Comparison of ENCODE assay signal across 8 cellular contexts in genomic region chr4:2793578-2793919, GRCh38. TPM values are rescaled to one million over a fixed set of nuclear protein-coding genes. Genes with fewer than 3 reads are reported as not detected.
A peak's percentile ranks its signal among the peaks of the same experiment; 100 is the strongest.
DNase-seq lines count a peak whose midpoint lies in the region; ATAC-seq and TF ChIP-seq lines count a peak whose summit lies in the region.

No MANE protein-coding gene starts in this region.

- H3K4me3 ChIP-seq in GM12865 (ENCODE audit: low read depth, low read length) (peak overlapping the region; percentile 56), SJCRH30 (peak overlapping the region; percentile 45), mammary epithelial cell (replicated peaks in 1 of 3; ENCODE audit: insufficient read depth in 1 of 3, low read depth in 2 of 3, low read length in 3 of 3) (peak overlapping the region; percentile 15 to 42 (median 30)), liver (ENCODE audit: low read depth in 1 of 3, low read length in 3 of 3) (peak overlapping the region; percentile 75 to 80 (median 79))

- no TSS peak for BruUV-seq in mammary epithelial cell (replicated peaks; lab: Mats Ljungman, UMichigan)

- H2AFZ ChIP-seq in mammary epithelial cell (ENCODE audit: low read depth, low read length): peak overlapping the region; percentile 32

- H3K36me3 ChIP-seq in SJCRH30 (no peaks in the 10 kb centered on the region), mammary epithelial cell (ENCODE audit: insufficient read depth, low read length) (no peaks in the 10 kb centered on the region), liver (ENCODE audit: control insufficient read depth in 4 of 4, insufficient read depth in 3 of 4, low read depth in 1 of 4, low read length in 3 of 4) (no peaks in the 10 kb centered on the region)

- DNase-seq in GM12865 (ENCODE audit: low read depth) (peak; percentile 11), SJCRH30 (peak in 1 of 2 experiments; percentile 12), mammary epithelial cell (no peak), NCI-H2029 treated with DMSO at 0.1 percent for 48 hours (lab: John Stamatoyannopoulos, UW) (no peak)
- peak in 1 of 2 donors; percentile 49 for DNase-seq in stimulated activated naive CD8-positive, alpha-beta T cell treated with anti-CD3 and anti-CD28 coated beads, Interleukin-15, amount 100 ng/mL, for 72 hours

- CTCF ChIA-PET in mammary epithelial cell (lab: Charles Lee; ENCODE audit: low non-redundant PET): no interaction called here

- peak; percentile 10 for ATAC-seq in stimulated activated naive CD8-positive, alpha-beta T cell treated with anti-CD3 and anti-CD28 coated beads, Interleukin-15, amount 100 ng/mL, for 72 hours
- ATAC-seq in HG03571 (IDR thresholded peaks at IDR 0.05; ENCODE audit: unreplicated experiment) (no peak), HG03439 (IDR thresholded peaks at IDR 0.05; ENCODE audit: unreplicated experiment) (no peak)

- TF ChIP-seq CTCF in GM12865 (IDR thresholded peaks at IDR 0.05; ENCODE audit: insufficient read depth, low read depth, low read length, missing control alignments): no peak
- TF ChIP-seq CTCF in mammary epithelial cell (conservative IDR thresholded peaks at IDR 0.05 in 1 of 2, IDR thresholded peaks at IDR 0.05 in 1 of 2; ENCODE audit: extremely low read depth in 1 of 2, insufficient read depth in 1 of 2, low read depth in 1 of 2, low read length in 2 of 2): no peak
- no peak for TF ChIP-seq CTCF in liver (IDR thresholded peaks at IDR 0.05; ENCODE audit: low read depth, low read length, missing input control)

- H3K27me3 ChIP-seq in SJCRH30: no peaks in the 10 kb centered on the region
- H3K27me3 ChIP-seq in mammary epithelial cell (ENCODE audit: insufficient read depth, low read length): no peaks in the 10 kb centered on the region
- no peaks in the 10 kb centered on the region for H3K27me3 ChIP-seq in liver (ENCODE audit: control insufficient read depth in 4 of 4, insufficient read depth in 4 of 4, low read length in 3 of 4)

- H3K4me1 Mint-ChIP-seq in stimulated activated naive CD8-positive, alpha-beta T cell treated with anti-CD3 and anti-CD28 coated beads, Interleukin-15, amount 100 ng/mL, for 72 hours: peaks cover 81% of the 10 kb centered on the region

- H3K4me1 ChIP-seq in SJCRH30 (peaks cover 28% of the 10 kb centered on the region), mammary epithelial cell (ENCODE audit: insufficient read depth, low read length) (peaks cover 21% of the 10 kb centered on the region), liver (ENCODE audit: control insufficient read depth in 4 of 4, insufficient read depth in 4 of 4, low read length in 3 of 4) (peaks cover 57 to 86% (median 77%) of the 10 kb centered on the region in 4 donors)

- H3K27ac ChIP-seq in SJCRH30: no peak overlapping the region
- H3K27ac ChIP-seq in mammary epithelial cell (ENCODE audit: insufficient read depth, low read depth, low read length): no peak overlapping the region
- peak overlapping the region; percentile 90 to 96 for H3K27ac ChIP-seq in liver (ENCODE audit: low read depth in 1 of 2, low read length in 2 of 2)

- 29% methylated on average over 7 of the region's 24 CpGs for WGBS in mammary epithelial cell (ENCODE audit: low coverage, missing lambda C conversion rate)
- 1% methylated on average over 24 of the region's 24 CpGs for WGBS in liver

- peak overlapping the region; percentile 81 for H3K4me2 ChIP-seq in mammary epithelial cell (ENCODE audit: insufficient read depth, low read depth, low read length)

- dilution Hi-C loops in mammary epithelial cell (cut with HindIII; ENCODE audit: low sequenced_read_pairs): no loop called here

- H3K27me3 Mint-ChIP-seq in stimulated activated naive CD8-positive, alpha-beta T cell treated with anti-CD3 and anti-CD28 coated beads, Interleukin-15, amount 100 ng/mL, for 72 hours: no peaks in the 10 kb centered on the region

- in situ Hi-C loops in mammary epithelial cell (cut with MboI; ENCODE audit: low sequenced_read_pairs in 2 of 2): no loop called here

- H3K9me3 ChIP-seq in SJCRH30 (replicated peaks) (no peaks in the 10 kb centered on the region), mammary epithelial cell (replicated peaks; ENCODE audit: insufficient read depth, low read length) (no peaks in the 10 kb centered on the region), liver (ENCODE audit: control insufficient read depth in 4 of 4, low read length in 3 of 4) (no peaks in the 10 kb centered on the region)

- no peak for TF ChIP-seq RAD21 in liver (IDR thresholded peaks at IDR 0.05)

- no peak overlapping the region for H3K9ac ChIP-seq in mammary epithelial cell (ENCODE audit: insufficient read depth, low read length)
- peak overlapping the region; percentile 36 to 88 for H3K9ac ChIP-seq in liver (ENCODE audit: low read depth in 1 of 2, low read length in 2 of 2)

- peak overlapping the region; percentile 90 for H3K4me3 Mint-ChIP-seq in stimulated activated naive CD8-positive, alpha-beta T cell treated with anti-CD3 and anti-CD28 coated beads, Interleukin-15, amount 100 ng/mL, for 72 hours

- H3K9me3 Mint-ChIP-seq in stimulated activated naive CD8-positive, alpha-beta T cell treated with anti-CD3 and anti-CD28 coated beads, Interleukin-15, amount 100 ng/mL, for 72 hours: no peaks in the 10 kb centered on the region

- H3K79me2 ChIP-seq in mammary epithelial cell (ENCODE audit: insufficient read depth, low read length): no peaks in the 10 kb centered on the region

- H4K20me1 ChIP-seq in mammary epithelial cell (ENCODE audit: insufficient read depth, low read length): no peaks in the 10 kb centered on the region

- peak overlapping the region; percentile 89 to 96 for H3K27ac Mint-ChIP-seq in stimulated activated naive CD8-positive, alpha-beta T cell treated with anti-CD3 and anti-CD28 coated beads, Interleukin-15, amount 100 ng/mL, for 72 hours

- intact Hi-C loops in mammary epithelial cell (cut with micrococcal nuclease): no loop called here

TF ChIP-seq in liver, 16 proteins besides CTCF, POLR2A, EP300 and RAD21:
- TF ChIP-seq NR2F2 (IDR thresholded peaks at IDR 0.05) (peak; percentile 6), FOXA1 (IDR thresholded peaks at IDR 0.05) (no peak)

RNA-seq across cellular contexts. Expression of gene SH3BP2, which starts 0.7 kb away (rescaled TPM):
- 22.0 and 28.1 TPM in 2 replicates for total RNA-seq in SJCRH30 (2014; rRNA removed; shearing (Covaris generic))
- total RNA-seq in mammary epithelial cell: 10 to 100 TPM; 14.4 to 26.7 TPM
- 8.4 TPM for polyA plus RNA-seq in mammary epithelial cell
- polyA minus RNA-seq in mammary epithelial cell: 12.4 TPM
- total RNA-seq in liver: 10 to 100 TPM; 17.9 to 80.2 TPM
- 10 to 100 TPM; 22.6 to 54.4 TPM for polyA plus RNA-seq in liver

RNA-seq across cellular contexts. Expression of gene TNIP2, which starts 37.4 kb away (rescaled TPM):
- 25.8 and 28.8 TPM in 2 replicates for total RNA-seq in SJCRH30 (2014; rRNA removed; shearing (Covaris generic))
- 10 to 100 TPM; 21.8 to 32.5 TPM for total RNA-seq in mammary epithelial cell
- polyA plus RNA-seq in mammary epithelial cell: 22.9 TPM
- 10.9 TPM for polyA minus RNA-seq in mammary epithelial cell
- 10 to 100 TPM; 10.5 to 20.7 TPM for total RNA-seq in liver
- polyA plus RNA-seq in liver: 10 to 100 TPM; 11.8 to 15.1 TPM

RNA-seq across cellular contexts. Expression of gene ADD1, which starts 50.1 kb away (rescaled TPM):
- total RNA-seq in SJCRH30 (2014; rRNA removed; shearing (Covaris generic)): 131 and 139 TPM in 2 replicates
- total RNA-seq in mammary epithelial cell (100 to 1,000 TPM; 112 to 167 TPM), liver (100 to 1,000 TPM in 1 of 2 donors, 10 to 100 TPM in 1; 95.5 to 142 TPM)
- polyA plus RNA-seq in mammary epithelial cell (94.4 TPM), liver (10 to 100 TPM; 62.2 to 71.3 TPM)
- polyA minus RNA-seq in mammary epithelial cell: 232 TPM

Comparison
In these comparisons a context has a peak if more than half of its experiments do, and no peak if none do; other contexts are left out.
1. H3K27ac ChIP-seq: peak in liver (2 of 2); none in SJCRH30 (single experiment) and mammary epithelial cell (single experiment).
2. Peak in every context shown above with its lines, with median percentiles within 50 percentile points of each other: H3K4me3 ChIP-seq.